Comparison of ENCODE assay signal across 8 cellular contexts in the genomic region with DNA sequence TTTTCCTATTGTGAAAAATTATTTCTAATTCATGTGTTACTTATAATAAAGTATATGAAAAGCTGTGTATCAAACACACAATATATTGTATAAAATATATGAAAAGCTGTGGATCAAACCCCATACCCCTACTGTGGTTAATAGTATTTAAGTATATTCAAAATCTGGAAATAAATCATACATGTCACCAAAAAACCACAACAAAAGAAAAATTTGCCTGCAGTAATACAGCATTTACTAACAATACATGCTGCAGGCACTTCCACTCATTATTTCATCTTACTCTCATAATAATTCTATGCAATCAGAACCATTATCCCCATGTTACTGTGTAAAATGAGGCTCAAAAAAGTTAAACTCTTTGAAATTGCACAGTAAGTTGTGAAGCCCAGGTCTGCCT.
DNase-seq lines count a peak whose midpoint lies in the region; ATAC-seq, FAIRE-seq and TF ChIP-seq lines count a peak whose summit lies in the region.

No MANE protein-coding gene starts in this region.

- no peak for ATAC-seq in GM18873 (IDR thresholded peaks at IDR 0.05; ENCODE audit: low FRiP score, unreplicated experiment)

- H4K8ac ChIP-seq in trophoblast cell (ENCODE audit: low read depth, low read length) = no peak overlapping the region

- intact Hi-C loops in PC-9 (cut with micrococcal nuclease; ENCODE audit: unreplicated experiment) (no loop called here), endothelial cell of umbilical vein (cut with micrococcal nuclease) (loop anchor here (5.0 kb wide), 2 partner anchors 900 to 950 kb away; a partner anchor contains a TSS)

- FAIRE-seq in endothelial cell of umbilical vein (lab: Jason Lieb, UNC) (no peak), GM12891 (lab: Jason Lieb, UNC) (no peak)

- POLR2A ChIA-PET in PC-9 (lab: Charles Lee; ENCODE audit: unreplicated experiment) (interaction anchor here (0.7 kb wide), 1 partner anchor 506 kb away, joined by 8 read pairs; no protein-coding TSS in a partner anchor), endothelial cell of umbilical vein (lab: Charles Lee) (no interaction called here)

- no peak overlapping the region for H2AK5ac ChIP-seq in trophoblast cell (ENCODE audit: low read length)

- H3K79me1 ChIP-seq in trophoblast cell (ENCODE audit: low read length) = peaks cover 20% of the 10 kb centered on the region

- H3F3A ChIP-seq in PC-9 (ENCODE audit: insufficient read depth, low read depth) = peaks cover 29% of the 10 kb centered on the region

- no peak overlapping the region for H2AFZ ChIP-seq in PC-9
- H2AFZ ChIP-seq in endothelial cell of umbilical vein (ENCODE audit: low read depth, low read length) = no peak overlapping the region
- no peak overlapping the region for H2AFZ ChIP-seq in trophoblast cell (ENCODE audit: insufficient read depth, low read length, poor library complexity)

- H3K9me1 ChIP-seq in endothelial cell of umbilical vein (replicated peaks; ENCODE audit: control insufficient read depth, extremely low read depth, insufficient read depth, low read length) = no peaks in the 10 kb centered on the region

- no peaks in the 10 kb centered on the region for H3K27me3 ChIP-seq in GM06990 (replicated peaks; ENCODE audit: control insufficient read depth, insufficient read depth, low read length)
- H3K27me3 ChIP-seq in PC-9 (ENCODE audit: insufficient read depth, low read depth) = no peaks in the 10 kb centered on the region
- no peaks in the 10 kb centered on the region for H3K27me3 ChIP-seq in endothelial cell of umbilical vein (ENCODE audit: control insufficient read depth in 2 of 2, insufficient read depth in 2 of 2, low read length in 2 of 2)
- no peaks in the 10 kb centered on the region for H3K27me3 ChIP-seq in trophoblast cell (ENCODE audit: insufficient read depth, low read length)

- H3K9me2 ChIP-seq in PC-9 (ENCODE audit: insufficient read depth) = no peaks in the 10 kb centered on the region

- dilution Hi-C loops in endothelial cell of umbilical vein (cut with MboI; ENCODE audit: extremely low pct_ligation_motif_present, low sequenced_read_pairs) = no loop called here

- H3K4me2 ChIP-seq in PC-9 (peak overlapping the region; percentile 94), endothelial cell of umbilical vein (ENCODE audit: insufficient read depth, low read length) (peak overlapping the region; percentile 92), trophoblast cell (ENCODE audit: low read length) (peak overlapping the region; percentile 40)

- no peak for TF ChIP-seq POLR2A in endothelial cell of umbilical vein (IDR thresholded peaks at IDR 0.05; ENCODE audit: low read depth, low read length)
- no peak for TF ChIP-seq POLR2A in GM12891 (IDR thresholded peaks at IDR 0.05; ENCODE audit: low read depth, low read length)

- H2BK12ac ChIP-seq in trophoblast cell (ENCODE audit: low read length) = no peak overlapping the region

- H3K18ac ChIP-seq in trophoblast cell (ENCODE audit: low read length) = no peak overlapping the region

- H3K14ac ChIP-seq in trophoblast cell (ENCODE audit: low read length) = no peak overlapping the region

- CTCF ChIA-PET in PC-9 (lab: Charles Lee) (no interaction called here), endothelial cell of umbilical vein (lab: Charles Lee) (interaction anchor here (1.0 to 2.4 kb wide), 4 partner anchors 9 to 193 kb away, joined by 3 to 14 read pairs (median 7); no protein-coding TSS in a partner anchor)

- peak overlapping the region; percentile 90 for H3K27ac ChIP-seq in PC-9
- no peak overlapping the region for H3K27ac ChIP-seq in endothelial cell of umbilical vein (ENCODE audit: insufficient read depth, low read depth, low read length)
- no peak overlapping the region for H3K27ac ChIP-seq in trophoblast cell (ENCODE audit: low read depth, low read length)

- H3K9ac ChIP-seq in endothelial cell of umbilical vein (replicated peaks; ENCODE audit: extremely low read depth, insufficient read depth, low read length) = peak overlapping the region; percentile 93
- no peak overlapping the region for H3K9ac ChIP-seq in trophoblast cell (ENCODE audit: low read length)

- H4K20me1 ChIP-seq in PC-9 (ENCODE audit: insufficient read depth) = no peaks in the 10 kb centered on the region
- H4K20me1 ChIP-seq in endothelial cell of umbilical vein (replicated peaks; ENCODE audit: control insufficient read depth, extremely low read depth, insufficient read depth, low read length) = no peaks in the 10 kb centered on the region

- H3K9me3 ChIP-seq in PC-9 (ENCODE audit: insufficient read depth, low read depth) = no peaks in the 10 kb centered on the region
- H3K9me3 ChIP-seq in endothelial cell of umbilical vein (replicated peaks; ENCODE audit: control insufficient read depth, insufficient read depth, low read length) = no peaks in the 10 kb centered on the region
- H3K9me3 ChIP-seq in trophoblast cell (ENCODE audit: insufficient read depth, low read depth, low read length) = no peaks in the 10 kb centered on the region

- H2BK120ac ChIP-seq in trophoblast cell (ENCODE audit: insufficient read depth, low read length, poor library complexity) = no peak overlapping the region

- BruUV-seq in PC-9 (replicated peaks; lab: Mats Ljungman, UMichigan) (no TSS peak), endothelial cell of umbilical vein (replicated peaks; lab: Mats Ljungman, UMichigan) (no TSS peak)

- H3K36me3 ChIP-seq in GM06990 (ENCODE audit: control insufficient read depth, insufficient read depth, low read length) (no peaks in the 10 kb centered on the region; the same call in 1 of the 2 replicates), PC-9 (ENCODE audit: low read depth) (no peaks in the 10 kb centered on the region), endothelial cell of umbilical vein (ENCODE audit: control insufficient read depth in 2 of 2, extremely low read depth in 1 of 2, insufficient read depth in 2 of 2, low read length in 2 of 2) (no peaks in the 10 kb centered on the region), trophoblast cell (ENCODE audit: control insufficient read depth in 1 of 2, insufficient read depth in 2 of 2, low read length in 2 of 2) (peaks cover 1 to 2% of the 10 kb centered on the region in 2 experiments)

- peaks cover 75% of the 10 kb centered on the region for H3K79me2 ChIP-seq in PC-9 (ENCODE audit: low read depth)
- peaks cover 48% of the 10 kb centered on the region for H3K79me2 ChIP-seq in endothelial cell of umbilical vein (ENCODE audit: control insufficient read depth, insufficient read depth, low read length)
- H3K79me2 ChIP-seq in trophoblast cell (ENCODE audit: control insufficient read depth, insufficient read depth, low read length, poor library complexity) = peaks cover 14% of the 10 kb centered on the region

- DNase-seq in GM06990 (ENCODE audit: extremely low read depth, insufficient read length) = no peak
- DNase-seq in PC-9 = no peak
- no peak for DNase-seq in endothelial cell of umbilical vein (ENCODE audit: low read depth, low spot score)
- no peak for DNase-seq in trophoblast cell
- no peak for DNase-seq in mesenteric fat pad (ENCODE audit: low spot score)
- DNase-seq in stimulated activated CD4-positive, alpha-beta T cell treated with anti-CD3 and anti-CD28 coated beads, Interleukin-2, amount 100 ng/mL, for 48 hours = no peak
- DNase-seq in GM12891 (ENCODE audit: insufficient read length, low spot score) = no peak

- TF ChIP-seq CTCF in GM06990 (IDR thresholded peaks at IDR 0.05; ENCODE audit: insufficient read depth, low read length, poor library complexity, severe bottlenecking) (no peak), PC-9 (conservative IDR thresholded peaks at IDR 0.05) (no peak), endothelial cell of umbilical vein (IDR thresholded peaks at IDR 0.05; ENCODE audit: extremely low read depth in 1 of 2, insufficient read depth in 1 of 2, low read depth in 1 of 2, low read length in 2 of 2) (no peak)

- H3K4me3 ChIP-seq in GM06990 (replicated peaks; ENCODE audit: low read depth, low read length) (peak overlapping the region; percentile 81), PC-9 (peak overlapping the region; percentile 95), endothelial cell of umbilical vein (replicated peaks in 1 of 3; ENCODE audit: insufficient read depth in 1 of 3, low read depth in 1 of 3, low read length in 3 of 3) (peak overlapping the region in 1 of 3 experiments; percentile 92), trophoblast cell (ENCODE audit: low read depth, low read length) (no peak overlapping the region)

- H4K12ac ChIP-seq in trophoblast cell (ENCODE audit: low read depth, low read length) = no peak overlapping the region

- H3K4me1 ChIP-seq in PC-9 (replicated peaks; ENCODE audit: insufficient read depth) (peaks cover 16% of the 10 kb centered on the region), endothelial cell of umbilical vein (ENCODE audit: control insufficient read depth, extremely low read depth, insufficient read depth, low read length) (peaks cover 21% of the 10 kb centered on the region), trophoblast cell (ENCODE audit: control insufficient read depth in 1 of 2, insufficient read depth in 2 of 2, low read length in 2 of 2) (peaks cover 0 to 5% of the 10 kb centered on the region in 2 experiments)

- H4K91ac ChIP-seq in trophoblast cell (ENCODE audit: low read depth, low read length) = no peak overlapping the region

- H3K23ac ChIP-seq in trophoblast cell (ENCODE audit: low read length) = no peak overlapping the region

- H2BK5ac ChIP-seq in trophoblast cell (ENCODE audit: low read depth, low read length, poor library complexity) = no peak overlapping the region

- H3K4ac ChIP-seq in trophoblast cell (ENCODE audit: low read depth, low read length) = no peak overlapping the region

TF ChIP-seq in endothelial cell of umbilical vein, 7 proteins besides CTCF, POLR2A, EP300 and RAD21 (continues in another document):
- TF ChIP-seq, protein P1, sequence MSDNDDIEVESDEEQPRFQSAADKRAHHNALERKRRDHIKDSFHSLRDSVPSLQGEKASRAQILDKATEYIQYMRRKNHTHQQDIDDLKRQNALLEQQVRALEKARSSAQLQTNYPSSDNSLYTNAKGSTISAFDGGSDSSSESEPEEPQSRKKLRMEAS (IDR thresholded peaks at IDR 0.05; ENCODE audit: insufficient read depth, insufficient read length) = no peak
- TF ChIP-seq FOS (IDR thresholded peaks at IDR 0.05; ENCODE audit: borderline replicate concordance, insufficient read depth, low read length) (no peak), EZH2 (IDR thresholded peaks at IDR 0.05; ENCODE audit: borderline replicate concordance, low read depth, low read length, severe bottlenecking) (no peak), JUN (IDR thresholded peaks at IDR 0.05; ENCODE audit: borderline replicate concordance, insufficient read depth, insufficient read length, low read depth) (no peak)

TF ChIP-seq in GM12891, 5 proteins besides CTCF, POLR2A, EP300 and RAD21:
- no peak for TF ChIP-seq POU2F2 (IDR thresholded peaks at IDR 0.05; ENCODE audit: low read depth, low read length)
- no peak for TF ChIP-seq SPI1 (IDR thresholded peaks at IDR 0.05; ENCODE audit: low read depth, low read length)
- TF ChIP-seq PAX5 (IDR thresholded peaks at IDR 0.05; ENCODE audit: insufficient read depth, low read length, severe bottlenecking) = no peak
- no peak for TF ChIP-seq POLR2AphosphoS5 (IDR thresholded peaks at IDR 0.05; ENCODE audit: low read depth, low read length)
- no peak for TF ChIP-seq TAF1 (IDR thresholded peaks at IDR 0.05; ENCODE audit: low read depth, low read length)

Comparison
In these comparisons a context has a peak if more than half of its experiments do, and no peak if none do; other contexts are left out.
1. H3K4me2 ChIP-seq: peak in every context shown above with its lines; median percentile 94 in PC-9; 92 in endothelial cell of umbilical vein; 40 in trophoblast cell.